ENCODE assay signal across 11 cellular contexts in genomic region chr10:69425513-69426298, GRCh38. TPM values are rescaled to one million over a fixed set of nuclear protein-coding genes. Genes with fewer than 3 reads are reported as not detected.
DNase-seq lines count a peak whose midpoint lies in the region; ATAC-seq and TF ChIP-seq lines count a peak whose summit lies in the region.
"Had no signal": no experiment of that assay in that cellular context is flagged by ENCODE, and none has a peak within 500 bp of the region (broad histone marks: within the 10 kb centered on the region; RNA-seq: fewer than 3 reads in every experiment).

No MANE protein-coding gene starts in this region.

- H3K36me3 ChIP-seq in CD8-positive, alpha-beta memory T cell (ENCODE audit: insufficient read depth, low read length), result no peaks in the 10 kb centered on the region
- H3K36me3 ChIP-seq in KMS-11 (ENCODE audit: insufficient read depth), result no peaks in the 10 kb centered on the region
- H3K36me3 ChIP-seq in lower lobe of right lung, result no peaks in the 10 kb centered on the region

- H3K9me3 Mint-ChIP-seq in CD8-positive, alpha-beta memory T cell, result no peaks in the 10 kb centered on the region
- no peaks in the 10 kb centered on the region for H3K9me3 Mint-ChIP-seq in activated CD8-positive, alpha-beta T cell treated with anti-CD3 and anti-CD28 coated beads, Interleukin-2, amount 10 ng/mL, durations not matched to agents 7 days and 5 days (ENCODE audit: insufficient read depth)
- H3K9me3 Mint-ChIP-seq: activated B cell treated with CpG ODN at 0.5 μM for 24 hours had no signal

- peak; percentile 7 to 65 (median 56) for DNase-seq in CD8-positive, alpha-beta memory T cell
- DNase-seq in activated CD8-positive, alpha-beta T cell treated with anti-CD3 and anti-CD28 coated beads, Interleukin-2, amount 10 ng/mL, durations not matched to agents 7 days and 5 days, result peak; percentile 52
- DNase-seq in lower lobe of right lung, result no peak
- DNase-seq in SW 1271 (lab: John Stamatoyannopoulos, UW), result no peak
- DNase-seq in NOMO-1 (lab: John Stamatoyannopoulos, UW; ENCODE audit: unreplicated experiment in 2 of 2), result no peak
- DNase-seq: activated B cell treated with CpG ODN at 0.5 μM for 24 hours, caudate nucleus had no signal

- no peak overlapping the region for H3K4me3 ChIP-seq in CD8-positive, alpha-beta memory T cell (ENCODE audit: low read length)
- no peak overlapping the region for H3K4me3 ChIP-seq in KMS-11 (IDR thresholded peaks at IDR 0.05; ENCODE audit: insufficient read depth, low read depth, low read length)
- H3K4me3 ChIP-seq in lower lobe of right lung, result no peak overlapping the region

- H3K4me1 ChIP-seq in CD8-positive, alpha-beta memory T cell (ENCODE audit: insufficient read depth, low read length), result peaks cover 40% of the 10 kb centered on the region
- H3K4me1 ChIP-seq in KMS-11 (ENCODE audit: low read depth, poor library complexity, severe bottlenecking) (peaks cover 8% of the 10 kb centered on the region), lower lobe of right lung (peaks cover 31% of the 10 kb centered on the region)

- intact Hi-C loops in lower lobe of right lung (cut with DNase I), result loop anchor here (5.0 kb wide), 1 partner anchor 82 kb away; no protein-coding TSS in a partner anchor

- H3K27me3 ChIP-seq in CD8-positive, alpha-beta memory T cell (ENCODE audit: insufficient read depth, low read length, poor library complexity, severe bottlenecking), result no peaks in the 10 kb centered on the region
- H3K27me3 ChIP-seq in KMS-11 (ENCODE audit: insufficient read depth, low read depth) (no peaks in the 10 kb centered on the region), lower lobe of right lung (ENCODE audit: low read depth) (no peaks in the 10 kb centered on the region)

- CTCF ChIA-PET in CD8-positive, alpha-beta memory T cell (lab: Charles Lee), result interaction anchor here (0.7 to 2.9 kb wide), 3 partner anchors 8 to 82 kb away, joined by 3 to 12 read pairs (median 3); no protein-coding TSS in a partner anchor
- CTCF ChIA-PET in activated CD8-positive, alpha-beta T cell treated with anti-CD3 and anti-CD28 coated beads, Interleukin-2, amount 10 ng/mL, durations not matched to agents 7 days and 5 days (lab: Charles Lee), result interaction anchor here (0.7 to 5.2 kb wide), 7 partner anchors 8 to 89 kb away, joined by 3 to 29 read pairs (median 4); partner anchors contain the start of gene TACR2

- peak overlapping the region in 6 of 7 donors; percentile 7 to 57 (median 22) for H3K4me3 Mint-ChIP-seq in CD8-positive, alpha-beta memory T cell
- no peak overlapping the region for H3K4me3 Mint-ChIP-seq in activated CD8-positive, alpha-beta T cell treated with anti-CD3 and anti-CD28 coated beads, Interleukin-2, amount 10 ng/mL, durations not matched to agents 7 days and 5 days
- H3K4me3 Mint-ChIP-seq: activated B cell treated with CpG ODN at 0.5 μM for 24 hours had no signal

- TF ChIP-seq CTCF in KMS-11 (conservative IDR thresholded peaks at IDR 0.05; ENCODE audit: low read depth, low read length) (no peak), lower lobe of right lung (IDR thresholded peaks at IDR 0.05) (no peak)

- no peak overlapping the region for H3K4me2 ChIP-seq in KMS-11

- ATAC-seq in activated CD8-positive, alpha-beta T cell treated with anti-CD3 and anti-CD28 coated beads, Interleukin-2, amount 10 ng/mL, durations not matched to agents 7 days and 5 days, result peak; percentile 69
- ATAC-seq in lower lobe of right lung, result peak; percentile 61 to 63
- no peak for ATAC-seq in HG03025 (IDR thresholded peaks at IDR 0.05; ENCODE audit: low FRiP score, unreplicated experiment)
- ATAC-seq in HG03039 (IDR thresholded peaks at IDR 0.05; ENCODE audit: unreplicated experiment), result no peak

- peaks cover 0 to 5% of the 10 kb centered on the region in 2 donors for H3K27me3 Mint-ChIP-seq in CD8-positive, alpha-beta memory T cell
- peaks cover 5% of the 10 kb centered on the region for H3K27me3 Mint-ChIP-seq in activated CD8-positive, alpha-beta T cell treated with anti-CD3 and anti-CD28 coated beads, Interleukin-2, amount 10 ng/mL, durations not matched to agents 7 days and 5 days (ENCODE audit: low read depth)

- peak overlapping the region; percentile 17 for H3K27ac ChIP-seq in CD8-positive, alpha-beta memory T cell (ENCODE audit: low read depth, low read length)
- H3K27ac ChIP-seq in KMS-11 (peak overlapping the region; percentile 25; the same call in 1 of the 2 replicates), lower lobe of right lung (peak overlapping the region; percentile 51)

- H3K9ac ChIP-seq in KMS-11, result no peak overlapping the region

- H3K9me3 ChIP-seq in CD8-positive, alpha-beta memory T cell (ENCODE audit: low read length), result no peaks in the 10 kb centered on the region
- no peaks in the 10 kb centered on the region for H3K9me3 ChIP-seq in lower lobe of right lung

- H3K27ac Mint-ChIP-seq in CD8-positive, alpha-beta memory T cell, result peak overlapping the region; percentile 1 to 92 (median 82)
- H3K27ac Mint-ChIP-seq in activated CD8-positive, alpha-beta T cell treated with anti-CD3 and anti-CD28 coated beads, Interleukin-2, amount 10 ng/mL, durations not matched to agents 7 days and 5 days, result peak overlapping the region; percentile 79
- H3K27ac Mint-ChIP-seq: activated B cell treated with CpG ODN at 0.5 μM for 24 hours had no signal

- peak overlapping the region; percentile 17; the same call in 1 of the 2 replicates for H2AFZ ChIP-seq in KMS-11 (ENCODE audit: low read depth)

- H3K4me1 Mint-ChIP-seq in CD8-positive, alpha-beta memory T cell, result peaks cover 46 to 55% (median 51%) of the 10 kb centered on the region in 3 donors
- peaks cover 56% of the 10 kb centered on the region for H3K4me1 Mint-ChIP-seq in activated CD8-positive, alpha-beta T cell treated with anti-CD3 and anti-CD28 coated beads, Interleukin-2, amount 10 ng/mL, durations not matched to agents 7 days and 5 days (ENCODE audit: low read depth)

- POLR2A ChIA-PET in CD8-positive, alpha-beta memory T cell (lab: Charles Lee), result no interaction called here
- POLR2A ChIA-PET in activated CD8-positive, alpha-beta T cell treated with anti-CD3 and anti-CD28 coated beads, Interleukin-2, amount 10 ng/mL, durations not matched to agents 7 days and 5 days (lab: Charles Lee), result interaction anchor here (1.2 kb wide), 1 partner anchor 525 kb away, joined by 3 read pairs; no protein-coding TSS in a partner anchor

- H4K20me1 ChIP-seq in KMS-11 (ENCODE audit: insufficient read depth), result no peaks in the 10 kb centered on the region

- H3K36me3 Mint-ChIP-seq in CD8-positive, alpha-beta memory T cell, result no peaks in the 10 kb centered on the region
- no peaks in the 10 kb centered on the region for H3K36me3 Mint-ChIP-seq in activated CD8-positive, alpha-beta T cell treated with anti-CD3 and anti-CD28 coated beads, Interleukin-2, amount 10 ng/mL, durations not matched to agents 7 days and 5 days (ENCODE audit: low read depth)

- no peaks in the 10 kb centered on the region for H3K79me2 ChIP-seq in KMS-11 (ENCODE audit: insufficient read depth, low read depth)

RNA-seq across cellular contexts. Expression of gene TACR2, which starts 9.0 kb away (rescaled TPM):
- total RNA-seq in CD8-positive, alpha-beta memory T cell, result not detected
- polyA plus RNA-seq in CD8-positive, alpha-beta memory T cell, result not detected
- total RNA-seq in activated CD8-positive, alpha-beta T cell treated with anti-CD3 and anti-CD28 coated beads, Interleukin-2, amount 10 ng/mL, durations not matched to agents 7 days and 5 days, result not detected
- 1.2 TPM for total RNA-seq in lower lobe of right lung
- total RNA-seq: activated B cell treated with CpG ODN at 0.5 μM for 24 hours, NCI-H460 had no signal

RNA-seq across cellular contexts. Expression of gene TSPAN15, which starts 25.6 kb away (rescaled TPM):
- 1 to 10 TPM; 1.4 to 2.4 TPM for total RNA-seq in CD8-positive, alpha-beta memory T cell
- 20.2 TPM for polyA plus RNA-seq in CD8-positive, alpha-beta memory T cell
- total RNA-seq in activated CD8-positive, alpha-beta T cell treated with anti-CD3 and anti-CD28 coated beads, Interleukin-2, amount 10 ng/mL, durations not matched to agents 7 days and 5 days, result 1 to 10 TPM; 3.8 to 4.7 TPM
- total RNA-seq in lower lobe of right lung, result 46.1 TPM

Comparison
In these comparisons a context has a peak if more than half of its experiments do, and no peak if none do; other contexts are left out.
1. DNase-seq: peak in CD8-positive, alpha-beta memory T cell (5 of 5) and activated CD8-positive, alpha-beta T cell treated with anti-CD3 and anti-CD28 coated beads, Interleukin-2, amount 10 ng/mL, durations not matched to agents 7 days and 5 days (single experiment); none in lower lobe of right lung (single experiment), SW 1271 (0 of 2) and NOMO-1 (0 of 2).
2. ATAC-seq: peak in activated CD8-positive, alpha-beta T cell treated with anti-CD3 and anti-CD28 coated beads, Interleukin-2, amount 10 ng/mL, durations not matched to agents 7 days and 5 days (single experiment) and lower lobe of right lung (2 of 2); none in HG03025 (single experiment) and HG03039 (single experiment).
3. Peak in every context shown above with its lines, with median percentiles within 50 percentile points of each other: H3K27ac ChIP-seq.